Comparison of ENCODE assay signal across 20 cellular contexts in the genomic region with DNA sequence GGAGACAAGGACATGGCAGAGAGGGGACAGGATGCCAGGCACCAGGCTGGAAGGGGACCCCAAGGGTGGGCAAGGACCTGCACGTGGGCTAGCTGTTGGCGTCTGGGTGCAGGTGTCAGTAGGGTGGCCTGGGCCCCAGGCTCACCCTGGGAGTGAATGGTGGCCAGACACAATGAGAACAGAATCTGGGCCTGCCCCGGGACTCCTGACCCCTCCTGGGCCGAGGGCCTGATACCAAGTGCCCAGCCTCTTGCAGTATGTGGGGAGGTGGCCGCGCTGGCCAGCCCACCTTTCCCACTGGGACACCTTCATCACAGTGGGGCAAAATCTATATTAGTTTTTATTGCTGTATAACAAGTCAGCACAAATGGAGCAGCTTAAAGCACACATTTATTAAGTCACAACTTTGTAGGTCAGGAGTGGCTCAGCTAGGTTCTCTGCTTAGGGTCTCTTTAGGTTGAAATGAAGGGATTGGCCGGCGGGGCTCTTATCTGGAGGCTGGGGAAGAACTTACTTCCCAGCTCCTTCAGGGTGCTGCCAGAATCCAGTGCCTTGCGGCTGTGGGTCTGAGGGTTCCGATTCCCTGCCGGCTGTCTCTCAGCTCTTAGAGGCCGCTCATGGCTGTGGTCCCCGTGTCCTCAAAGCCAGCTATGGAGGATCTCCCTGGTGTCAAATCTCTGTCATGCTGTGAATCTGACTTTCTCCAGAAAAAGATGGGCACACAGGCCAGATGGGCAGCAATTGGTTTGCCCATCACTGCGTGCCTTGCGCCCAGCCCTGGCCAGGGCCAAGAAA. TPM values are rescaled to one million over a fixed set of nuclear protein-coding genes. Genes with fewer than 3 reads are reported as not detected.
A peak's percentile ranks its signal among the peaks of the same experiment; 100 is the strongest.
DNase-seq lines count a peak whose midpoint lies in the region; ATAC-seq lines count a peak whose summit lies in the region.
"Had no signal": no experiment of that assay in that cellular context is flagged by ENCODE, and none has a peak within 500 bp of the region (broad histone marks: within the 10 kb centered on the region; RNA-seq: fewer than 3 reads in every experiment).

No MANE protein-coding gene starts in this region.

- H3K4me1 ChIP-seq in naive thymus-derived CD4-positive, alpha-beta T cell (ENCODE audit: control insufficient read depth in 2 of 2, insufficient read depth in 2 of 2, low read length in 2 of 2), result peaks cover 8 to 10% of the 10 kb centered on the region in 2 donors
- H3K4me1 ChIP-seq in aorta (ENCODE audit: control insufficient read depth in 1 of 2, insufficient read depth in 2 of 2, low read length in 2 of 2), result no peaks in the 10 kb centered on the region
- H3K4me1 ChIP-seq: HAP-1 had no signal

- POLR2A ChIA-PET in naive thymus-derived CD4-positive, alpha-beta T cell (lab: Charles Lee), result interaction anchor here (0.6 to 2.3 kb wide), 4 partner anchors 12 to 91 kb away, joined by 3 to 8 read pairs (median 4); partner anchors contain the start of gene SRRM2

- no peaks in the 10 kb centered on the region for H3K27me3 ChIP-seq in naive thymus-derived CD4-positive, alpha-beta T cell (ENCODE audit: control insufficient read depth in 2 of 2, insufficient read depth in 2 of 2, low read length in 2 of 2)
- H3K27me3 ChIP-seq in aorta (ENCODE audit: control insufficient read depth in 1 of 2, insufficient read depth in 2 of 2, low read length in 1 of 2), result no peaks in the 10 kb centered on the region
- H3K27me3 ChIP-seq: testis had no signal

- no peak overlapping the region for H3K4me3 ChIP-seq in naive thymus-derived CD4-positive, alpha-beta T cell (ENCODE audit: low read length)
- no peak overlapping the region for H3K4me3 ChIP-seq in aorta (ENCODE audit: low read length in 2 of 2)
- H3K4me3 ChIP-seq: colonic mucosa, HAP-1, K562, testis had no signal

- intact Hi-C loops in naive thymus-derived CD4-positive, alpha-beta T cell (cut with micrococcal nuclease), result loop anchor here in 1 of 2 donors (2.0 kb wide), 1 partner anchor 63 kb away; the partner anchor contains the start of gene PRSS27
- intact Hi-C loops in aorta (cut with DNase I), result no loop called here

- CTCF ChIA-PET in naive thymus-derived CD4-positive, alpha-beta T cell (lab: Charles Lee), result no interaction called here

- 90 to 92% methylated on average over 15 of the region's 15 CpGs for WGBS in aorta, 2 donors

- H3K36me3 ChIP-seq in naive thymus-derived CD4-positive, alpha-beta T cell (ENCODE audit: control insufficient read depth in 2 of 3, insufficient read depth in 3 of 3, low read length in 3 of 3), result no peaks in the 10 kb centered on the region
- no peaks in the 10 kb centered on the region for H3K36me3 ChIP-seq in aorta (ENCODE audit: control insufficient read depth in 1 of 2, insufficient read depth in 2 of 2, low read length in 1 of 2)
- H3K36me3 ChIP-seq: colonic mucosa, HAP-1 had no signal

- H3K9me3 Mint-ChIP-seq in stimulated activated naive CD8-positive, alpha-beta T cell treated with anti-CD3 and anti-CD28 coated beads, Interleukin-15, Interleukin-2, amounts not matched to agents 100 ng/mL and 50 ng/mL, for 24 hours, result no peaks in the 10 kb centered on the region
- H3K9me3 Mint-ChIP-seq in activated T-helper 17 cell treated with anti-CD3 and anti-CD28 coated beads, Interleukin-2, amount 50 U/mL, for 72 hours, result no peaks in the 10 kb centered on the region
- H3K9me3 Mint-ChIP-seq in naive thymus-derived CD4-positive, alpha-beta T cell, result no peaks in the 10 kb centered on the region

- no peaks in the 10 kb centered on the region for H3K9me3 ChIP-seq in naive thymus-derived CD4-positive, alpha-beta T cell (ENCODE audit: control insufficient read depth in 2 of 3, low read length in 3 of 3)
- no peaks in the 10 kb centered on the region for H3K9me3 ChIP-seq in aorta (ENCODE audit: control insufficient read depth, low read length)
- H3K9me3 ChIP-seq: colonic mucosa, HAP-1, testis had no signal

- no peaks in the 10 kb centered on the region for H3K36me3 Mint-ChIP-seq in stimulated activated naive CD8-positive, alpha-beta T cell treated with anti-CD3 and anti-CD28 coated beads, Interleukin-15, Interleukin-2, amounts not matched to agents 100 ng/mL and 50 ng/mL, for 24 hours (ENCODE audit: low read depth)
- H3K36me3 Mint-ChIP-seq in activated T-helper 17 cell treated with anti-CD3 and anti-CD28 coated beads, Interleukin-2, amount 50 U/mL, for 72 hours (ENCODE audit: low read depth), result no peaks in the 10 kb centered on the region
- H3K36me3 Mint-ChIP-seq in naive thymus-derived CD4-positive, alpha-beta T cell, result no peaks in the 10 kb centered on the region

- H3K27ac ChIP-seq in naive thymus-derived CD4-positive, alpha-beta T cell (ENCODE audit: low read depth, low read length), result no peak overlapping the region
- H3K27ac ChIP-seq in aorta (ENCODE audit: low read depth in 1 of 2, low read length in 2 of 2), result no peak overlapping the region
- H3K27ac ChIP-seq: colonic mucosa, parathyroid adenoma, testis had no signal

- peak overlapping the region; percentile 17 for H3K4me3 Mint-ChIP-seq in stimulated activated naive CD8-positive, alpha-beta T cell treated with anti-CD3 and anti-CD28 coated beads, Interleukin-15, Interleukin-2, amounts not matched to agents 100 ng/mL and 50 ng/mL, for 24 hours
- H3K4me3 Mint-ChIP-seq in activated T-helper 17 cell treated with anti-CD3 and anti-CD28 coated beads, Interleukin-2, amount 50 U/mL, for 72 hours, result peak overlapping the region; percentile 84
- H3K4me3 Mint-ChIP-seq in naive thymus-derived CD4-positive, alpha-beta T cell, result peak overlapping the region in 9 of 10 donors; percentile 12 to 89 (median 52)

- ATAC-seq in stimulated activated naive CD8-positive, alpha-beta T cell treated with anti-CD3 and anti-CD28 coated beads, Interleukin-15, Interleukin-2, amounts not matched to agents 100 U/mL and 50 U/mL, for 24 hours, result no peak
- no peak for ATAC-seq in activated T-helper 17 cell treated with anti-CD3 and anti-CD28 coated beads, Interleukin-2, amount 50 U/mL, for 72 hours (replicated peaks)
- ATAC-seq in naive thymus-derived CD4-positive, alpha-beta T cell, result no peak
- no peak for ATAC-seq in aorta (ENCODE audit: low FRiP score)
- ATAC-seq: K562 had no signal

- H3K4me1 Mint-ChIP-seq in stimulated activated naive CD8-positive, alpha-beta T cell treated with anti-CD3 and anti-CD28 coated beads, Interleukin-15, Interleukin-2, amounts not matched to agents 100 ng/mL and 50 ng/mL, for 24 hours (ENCODE audit: low read depth), result peaks cover 9% of the 10 kb centered on the region
- no peaks in the 10 kb centered on the region for H3K4me1 Mint-ChIP-seq in activated T-helper 17 cell treated with anti-CD3 and anti-CD28 coated beads, Interleukin-2, amount 50 U/mL, for 72 hours
- peaks cover 0 to 20% (median 12%) of the 10 kb centered on the region in 7 donors for H3K4me1 Mint-ChIP-seq in naive thymus-derived CD4-positive, alpha-beta T cell

- DNase-seq in stimulated activated naive CD8-positive, alpha-beta T cell treated with anti-CD3 and anti-CD28 coated beads, Interleukin-15, Interleukin-2, amounts not matched to agents 100 U/mL and 50 U/mL, for 24 hours, result no peak
- DNase-seq in naive thymus-derived CD4-positive, alpha-beta T cell, result peak in 1 of 9 donors; percentile 5
- DNase-seq in aorta, result peak; percentile 18 to 45
- no peak for DNase-seq in OCI-M1 (lab: John Stamatoyannopoulos, UW)
- DNase-seq in cerebellar cortex (ENCODE audit: low spot score), result no peak
- DNase-seq in hypothalamus (lab: John Stamatoyannopoulos, UW), result no peak
- DNase-seq: colonic mucosa; NCI-H187 treated with DMSO at 0.1 percent for 48 hours; NCI-H446 treated with DMSO at 0.1 percent for 48 hours; stimulated activated CD4-positive, alpha-beta T cell treated with anti-CD3 and anti-CD28 coated beads, Interleukin-2, amount 100 ng/mL, for 48 hours; SW 1271; testis had no signal

- H3K27ac Mint-ChIP-seq in stimulated activated naive CD8-positive, alpha-beta T cell treated with anti-CD3 and anti-CD28 coated beads, Interleukin-15, Interleukin-2, amounts not matched to agents 100 ng/mL and 50 ng/mL, for 24 hours, result no peak overlapping the region
- peak overlapping the region; percentile 22 for H3K27ac Mint-ChIP-seq in activated T-helper 17 cell treated with anti-CD3 and anti-CD28 coated beads, Interleukin-2, amount 50 U/mL, for 72 hours
- peak overlapping the region in 1 of 9 donors; percentile 43 for H3K27ac Mint-ChIP-seq in naive thymus-derived CD4-positive, alpha-beta T cell

- no peaks in the 10 kb centered on the region for H3K27me3 Mint-ChIP-seq in stimulated activated naive CD8-positive, alpha-beta T cell treated with anti-CD3 and anti-CD28 coated beads, Interleukin-15, Interleukin-2, amounts not matched to agents 100 ng/mL and 50 ng/mL, for 24 hours
- no peaks in the 10 kb centered on the region for H3K27me3 Mint-ChIP-seq in activated T-helper 17 cell treated with anti-CD3 and anti-CD28 coated beads, Interleukin-2, amount 50 U/mL, for 72 hours
- peaks cover 0 to 19% (median 0%) of the 10 kb centered on the region in 5 donors for H3K27me3 Mint-ChIP-seq in naive thymus-derived CD4-positive, alpha-beta T cell

RNA-seq across cellular contexts. Expression of gene PRSS33, which starts 3.6 kb away (rescaled TPM):
- not detected for total RNA-seq in activated T-helper 17 cell treated with anti-CD3 and anti-CD28 coated beads, Interleukin-2, amount 50 U/mL, for 72 hours
- total RNA-seq in naive thymus-derived CD4-positive, alpha-beta T cell, result under 1 TPM in 1 of 5 experiments, not detected in 4; 0.19 TPM
- not detected for polyA plus RNA-seq in naive thymus-derived CD4-positive, alpha-beta T cell
- not detected for total RNA-seq in aorta
- polyA plus RNA-seq in aorta, result under 1 TPM in 1 of 2 donors, not detected in 1; 0.08 TPM
- total RNA-seq: astrocyte, colonic mucosa, endothelial cell of umbilical vein, K562 had no signal
- polyA plus RNA-seq: endothelial cell of umbilical vein, K562 had no signal

RNA-seq across cellular contexts. Expression of gene ELOB, which starts 6.7 kb away (rescaled TPM):
- 100 to 1,000 TPM; 160 to 280 TPM for total RNA-seq in activated T-helper 17 cell treated with anti-CD3 and anti-CD28 coated beads, Interleukin-2, amount 50 U/mL, for 72 hours
- total RNA-seq in naive thymus-derived CD4-positive, alpha-beta T cell, result 100 to 1,000 TPM in 2 of 5 experiments, 10 to 100 TPM in 3; 65.3 to 242 (median 99.3) TPM
- 100 to 1,000 TPM; 136 to 252 TPM for polyA plus RNA-seq in naive thymus-derived CD4-positive, alpha-beta T cell
- total RNA-seq in aorta, result 100 to 1,000 TPM; 146 to 174 TPM
- polyA plus RNA-seq in aorta, result 100 to 1,000 TPM; 368 to 843 TPM

RNA-seq across cellular contexts. Expression of gene PRSS41, which starts 14.5 kb away (rescaled TPM):
- not detected for total RNA-seq in activated T-helper 17 cell treated with anti-CD3 and anti-CD28 coated beads, Interleukin-2, amount 50 U/mL, for 72 hours
- not detected for total RNA-seq in naive thymus-derived CD4-positive, alpha-beta T cell
- polyA plus RNA-seq in naive thymus-derived CD4-positive, alpha-beta T cell, result not detected
- total RNA-seq in aorta, result not detected
- polyA plus RNA-seq in aorta, result not detected
- total RNA-seq: astrocyte, colonic mucosa, endothelial cell of umbilical vein, G401, K562 had no signal
- polyA plus RNA-seq: endothelial cell of umbilical vein, K562 had no signal

RNA-seq across cellular contexts. Expression of gene SRRM2, which starts 31.3 kb away (rescaled TPM):
- 100 to 1,000 TPM; 553 to 810 TPM for total RNA-seq in activated T-helper 17 cell treated with anti-CD3 and anti-CD28 coated beads, Interleukin-2, amount 50 U/mL, for 72 hours
- total RNA-seq in naive thymus-derived CD4-positive, alpha-beta T cell, result 1,000 to 10,000 TPM in 4 of 5 experiments, 100 to 1,000 TPM in 1; 590 to 1,259 (median 1,020) TPM
- polyA plus RNA-seq in naive thymus-derived CD4-positive, alpha-beta T cell, result 100 to 1,000 TPM in 1 of 2 donors, 10 to 100 TPM in 1; 52.1 to 119 TPM
- 100 to 1,000 TPM; 552 to 716 TPM for total RNA-seq in aorta
- polyA plus RNA-seq in aorta, result 100 to 1,000 TPM; 194 to 946 TPM

RNA-seq across cellular contexts. Expression of gene PRSS21, which starts 33.3 kb away (rescaled TPM):
- total RNA-seq in activated T-helper 17 cell treated with anti-CD3 and anti-CD28 coated beads, Interleukin-2, amount 50 U/mL, for 72 hours, result 1 to 10 TPM; 1.2 to 4.8 TPM
- total RNA-seq in naive thymus-derived CD4-positive, alpha-beta T cell, result 1 to 10 TPM in 4 of 5 experiments, not detected in 1; 1.1 to 7.9 (median 1.4) TPM
- 10 to 100 TPM in 1 of 2 donors, 1 to 10 TPM in 1; 1.9 to 11.2 TPM for polyA plus RNA-seq in naive thymus-derived CD4-positive, alpha-beta T cell
- total RNA-seq in aorta, result not detected
- polyA plus RNA-seq in aorta, result not detected
- total RNA-seq: astrocyte, endothelial cell of umbilical vein, G401 had no signal

Comparison
In these comparisons a context has a peak if more than half of its experiments do, and no peak if none do; other contexts are left out.
1. H3K4me3 Mint-ChIP-seq: peak in every context shown above with its lines; median percentile 84 in activated T-helper 17 cell treated with anti-CD3 and anti-CD28 coated beads, Interleukin-2, amount 50 U/mL, for 72 hours; 52 in naive thymus-derived CD4-positive, alpha-beta T cell; 17 in stimulated activated naive CD8-positive, alpha-beta T cell treated with anti-CD3 and anti-CD28 coated beads, Interleukin-15, Interleukin-2, amounts not matched to agents 100 ng/mL and 50 ng/mL, for 24 hours.
2. DNase-seq: peak in aorta (2 of 2); none in stimulated activated naive CD8-positive, alpha-beta T cell treated with anti-CD3 and anti-CD28 coated beads, Interleukin-15, Interleukin-2, amounts not matched to agents 100 U/mL and 50 U/mL, for 24 hours (single experiment), OCI-M1 (single experiment), cerebellar cortex (single experiment) and hypothalamus (0 of 51).